In the genomic region with DNA sequence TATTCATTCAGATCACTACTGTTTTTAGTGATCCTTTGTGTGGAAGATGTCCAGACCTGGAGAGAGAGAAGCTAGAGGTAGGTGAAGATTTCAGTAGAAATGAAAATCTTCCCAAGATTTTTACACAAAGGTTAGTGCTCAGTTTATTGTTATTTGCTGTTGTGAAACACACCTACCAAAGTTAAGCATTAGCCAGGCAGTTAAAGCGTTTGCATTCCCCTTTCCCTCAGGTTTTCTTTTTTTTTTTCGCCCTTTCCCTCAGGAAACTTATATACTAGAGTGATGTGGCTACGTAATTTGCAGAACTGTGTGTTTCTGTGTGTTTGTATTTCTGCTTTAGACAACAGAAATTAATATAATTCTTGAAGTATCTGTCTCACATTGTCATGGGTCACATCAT, we compare ENCODE assay signal across 17 cellular contexts. TPM values are rescaled to one million over a fixed set of nuclear protein-coding genes. Genes with fewer than 3 reads are reported as not detected.
"Had no signal": no experiment of that assay in that cellular context is flagged by ENCODE, and none has a peak within 500 bp of the region (broad histone marks: within the 10 kb centered on the region; RNA-seq: fewer than 3 reads in every experiment).

No MANE protein-coding gene starts in this region.

- H3K4me1 ChIP-seq: prostate gland had no signal

- H3K27ac Mint-ChIP-seq: dendritic cell treated with granulocyte-macrophage colony-stimulating factor and Interleukin-4, amounts not matched to agents 40 ng/mL and 50 ng/mL, for 4 days had no signal

- H3K27me3 Mint-ChIP-seq: activated naive CD8-positive, alpha-beta T cell; dendritic cell treated with granulocyte-macrophage colony-stimulating factor and Interleukin-4, amounts not matched to agents 40 ng/mL and 50 ng/mL, for 4 days had no signal

- H3K36me3 ChIP-seq: prostate gland had no signal

- H3K4me3 ChIP-seq: esophagus squamous epithelium, left lung, prostate gland, smooth muscle cell, thoracic aorta, upper lobe of right lung had no signal

- ATAC-seq: left lung; stimulated activated effector memory CD8-positive, alpha-beta T cell treated with anti-CD3 and anti-CD28 coated beads, Interleukin-12 subunit alpha, Interleukin-12 subunit beta, amount 100 ng/mL, for 72 hours had no signal

- H3K27ac ChIP-seq: esophagus squamous epithelium, left lung, prostate gland, thoracic aorta, upper lobe of right lung had no signal

- H3K4me3 Mint-ChIP-seq: activated naive CD8-positive, alpha-beta T cell; dendritic cell treated with granulocyte-macrophage colony-stimulating factor and Interleukin-4, amounts not matched to agents 40 ng/mL and 50 ng/mL, for 4 days; neural crest cell; stimulated activated effector memory CD8-positive, alpha-beta T cell treated with anti-CD3 and anti-CD28 coated beads, Interleukin-12 subunit alpha, Interleukin-12 subunit beta, amount 100 ng/mL, for 72 hours had no signal

- H3K9me3 Mint-ChIP-seq: dendritic cell treated with granulocyte-macrophage colony-stimulating factor and Interleukin-4, amounts not matched to agents 40 ng/mL and 50 ng/mL, for 4 days; neural crest cell; stimulated activated effector memory CD8-positive, alpha-beta T cell treated with anti-CD3 and anti-CD28 coated beads, Interleukin-12 subunit alpha, Interleukin-12 subunit beta, amount 100 ng/mL, for 72 hours had no signal

- DNase-seq: activated CD4-positive, alpha-beta T cell treated with anti-CD3 and anti-CD28 coated beads for 48 hours; activated CD8-positive, alpha-beta memory T cell treated with anti-CD3 and anti-CD28 coated beads for 24 hours; activated CD8-positive, alpha-beta memory T cell treated with anti-CD3 and anti-CD28 coated beads, Interleukin-2, amount 50 U/mL, for 48 hours; activated gamma-delta T cell; effector CD8-positive, alpha-beta T cell; esophagus squamous epithelium; left lung; stimulated activated CD4-positive, alpha-beta T cell treated with anti-CD3 and anti-CD28 coated beads, Interleukin-4, amount 100 ng/mL, for 24 hours; upper lobe of right lung had no signal

- H3K9me3 ChIP-seq: esophagus squamous epithelium, left lung, prostate gland, thoracic aorta, upper lobe of right lung had no signal

- H3K27me3 ChIP-seq: esophagus squamous epithelium, left lung, upper lobe of right lung had no signal

RNA-seq across cellular contexts. Expression of a gene that starts 58.3 kb away (rescaled TPM):
- total RNA-seq: endothelial cell of umbilical vein, smooth muscle cell had no signal
